8 cellular contexts compared by ENCODE assay signal in the genomic region with DNA sequence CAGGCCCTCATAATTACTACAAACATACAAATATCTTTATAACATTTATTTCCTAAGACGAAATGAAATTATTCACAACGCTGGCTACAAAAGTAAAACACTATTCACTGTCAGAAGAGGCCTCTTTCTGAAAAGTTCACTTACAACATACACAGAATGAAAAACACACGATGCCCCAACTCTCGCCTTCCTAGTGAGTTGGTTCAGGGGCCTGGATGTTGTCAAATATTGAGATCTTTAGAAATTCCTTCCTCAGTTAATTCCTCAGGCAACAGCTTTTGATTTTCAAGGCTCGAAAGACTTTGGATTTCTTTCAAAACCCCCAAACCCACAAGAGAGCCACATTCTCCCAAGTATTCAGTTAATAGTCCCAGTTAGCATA. TPM values are rescaled to one million over a fixed set of nuclear protein-coding genes. Genes with fewer than 3 reads are reported as not detected.
DNase-seq lines count a peak whose midpoint lies in the region; ATAC-seq and TF ChIP-seq lines count a peak whose summit lies in the region.
"Had no signal": no experiment of that assay in that cellular context is flagged by ENCODE, and none has a peak within 500 bp of the region (broad histone marks: within the 10 kb centered on the region; RNA-seq: fewer than 3 reads in every experiment).

No MANE protein-coding gene starts in this region.

- in situ Hi-C loops in IMR-90 (cut with MboI; ENCODE audit: low sequenced_read_pairs) = no loop called here

- no peak; the same call in 1 of the 2 replicates for TF ChIP-seq POLR2A in IMR-90 (IDR thresholded peaks at IDR 0.05; ENCODE audit: low read depth, low read length)
- TF ChIP-seq POLR2A in adrenal gland (IDR thresholded peaks at IDR 0.05) = no peak

- H3K4me3 ChIP-seq in IMR-90 (ENCODE audit: insufficient read depth, low read depth, low read length) = peak overlapping the region; percentile 57
- peak overlapping the region in 2 of 4 donors; percentile 17 to 47 for H3K4me3 ChIP-seq in adrenal gland

- ATAC-seq in IMR-90 (ENCODE audit: low read depth) (no peak), GM18907 (IDR thresholded peaks at IDR 0.05; ENCODE audit: unreplicated experiment) (no peak)

- CTCF ChIA-PET in IMR-90 (lab: Yijun Ruan, JAX) = interaction anchor here (1.4 to 3.2 kb wide), 2 partner anchors 16 to 77 kb away, joined by 4 to 15 read pairs; no protein-coding TSS in a partner anchor

- no peaks in the 10 kb centered on the region for H3K9me3 ChIP-seq in IMR-90 (ENCODE audit: control insufficient read depth, insufficient read depth, low read length)
- H3K9me3 ChIP-seq in adrenal gland (replicated peaks in 1 of 3) = no peaks in the 10 kb centered on the region

- peak overlapping the region; percentile 51; the same call in 1 of the 3 replicates for H2BK15ac ChIP-seq in IMR-90 (ENCODE audit: low read depth, low read length)

- H4K5ac ChIP-seq in IMR-90 (ENCODE audit: low read depth, low read length) = peak overlapping the region; percentile 80

- H3K36me3 ChIP-seq in IMR-90 (ENCODE audit: control insufficient read depth, insufficient read depth, low read length) = peaks cover 22% of the 10 kb centered on the region
- H3K36me3 ChIP-seq in adrenal gland (replicated peaks in 1 of 2) = peaks cover 0 to 14% of the 10 kb centered on the region in 2 donors

- peak overlapping the region; percentile 86 for H3K4ac ChIP-seq in IMR-90 (ENCODE audit: low read depth, low read length)

- H3K23ac ChIP-seq in IMR-90 (ENCODE audit: low read depth, low read length) = peak overlapping the region; percentile 97

- H3K14ac ChIP-seq in IMR-90 (replicated peaks; ENCODE audit: low read depth, low read length) = peak overlapping the region; percentile 96

- peaks cover 29% of the 10 kb centered on the region for H4K20me1 ChIP-seq in IMR-90 (ENCODE audit: insufficient read depth, low read length)

- intact Hi-C loops in IMR-90 (cut with micrococcal nuclease) (loop anchor here (1.0 to 5.0 kb wide), 3 partner anchors 19 to 76 kb away; no protein-coding TSS in a partner anchor), adrenal gland (cut with DNase I) (no loop called here)

- H3K4me1 ChIP-seq in IMR-90 (ENCODE audit: control insufficient read depth, insufficient read depth, low read length) = peaks cover 11% of the 10 kb centered on the region
- peaks cover 0 to 33% of the 10 kb centered on the region in 2 donors for H3K4me1 ChIP-seq in adrenal gland (replicated peaks in 1 of 2)

- peak overlapping the region; percentile 80 for H4K91ac ChIP-seq in IMR-90 (ENCODE audit: insufficient read depth, low read depth, low read length)

- H3K9ac ChIP-seq in IMR-90 (ENCODE audit: low read depth, low read length) = peak overlapping the region; percentile 86

- H2AFZ ChIP-seq in IMR-90 (replicated peaks; ENCODE audit: low read length, poor library complexity) = no peak overlapping the region

- WGBS in IMR-90 (ENCODE audit: extremely low coverage in 2 of 2, insufficient read length in 1 of 2), 2 experiments = no CpG with 5 or more reads among the region's 5 CpGs
- 43 to 54% (median 47%) methylated on average over 5 of the region's 5 CpGs for WGBS in adrenal gland, 4 donors

- TF ChIP-seq CTCF in IMR-90 (conservative IDR thresholded peaks at IDR 0.05; ENCODE audit: low read depth, low read length) = no peak
- TF ChIP-seq CTCF in adrenal gland (IDR thresholded peaks at IDR 0.05) = no peak

- TSS peak; percentile 94 for BruUV-seq in IMR-90 (replicated peaks; lab: Mats Ljungman, UMichigan)

- H2BK5ac ChIP-seq in IMR-90 (ENCODE audit: low read depth, low read length, poor library complexity, severe bottlenecking) = peak overlapping the region; percentile 98

- DNase-seq in IMR-90 = no peak
- no peak for DNase-seq in adrenal gland
- DNase-seq in DMS153 (lab: John Stamatoyannopoulos, UW) = no peak
- DNase-seq in activated CD4-positive, alpha-beta T cell treated with anti-CD3 and anti-CD28 coated beads, Interleukin-2, amount 50 U/mL, for 4 hours = no peak
- DNase-seq: naive B cell had no signal

- POLR2A ChIA-PET in IMR-90 (lab: Charles Lee; ENCODE audit: unreplicated experiment) = interaction anchor here (0.6 to 2.2 kb wide), 8 partner anchors 8 to 75 kb away, joined by 3 to 12 read pairs (median 4); no protein-coding TSS in a partner anchor

- H3K4me2 ChIP-seq in IMR-90 (ENCODE audit: low read depth, low read length) = peak overlapping the region; percentile 80

- H2AK9ac ChIP-seq in IMR-90 (replicated peaks; ENCODE audit: low read depth, low read length, poor library complexity) = no peak overlapping the region

- no peak for TF ChIP-seq RAD21 in IMR-90 (IDR thresholded peaks at IDR 0.05; ENCODE audit: low read length)

- peaks cover 10 to 56% of the 10 kb centered on the region in 2 experiments for H3K79me1 ChIP-seq in IMR-90 (ENCODE audit: low read depth in 1 of 2, low read length in 2 of 2)

- peak overlapping the region; percentile 91 for H3K56ac ChIP-seq in IMR-90 (ENCODE audit: extremely low read depth, insufficient read depth, low read length)

- peak overlapping the region; percentile 62; the same call in 1 of the 2 replicates for H2BK20ac ChIP-seq in IMR-90 (ENCODE audit: low read depth, low read length)

- dilution Hi-C loops in IMR-90 (cut with HindIII; ENCODE audit: low sequenced_read_pairs, unreplicated experiment) = no loop called here

- no peaks in the 10 kb centered on the region for H3K27me3 ChIP-seq in IMR-90 (ENCODE audit: control insufficient read depth, insufficient read depth, low read length)
- H3K27me3 ChIP-seq in adrenal gland = no peaks in the 10 kb centered on the region
- H3K27me3 ChIP-seq in layer of hippocampus (ENCODE audit: control insufficient read depth, insufficient read depth, low read length) = no peaks in the 10 kb centered on the region

- H3K27ac ChIP-seq in IMR-90 (ENCODE audit: insufficient read depth, low read length) (peak overlapping the region; percentile 58), adrenal gland (peak overlapping the region; percentile 77 to 92 (median 88)), layer of hippocampus (ENCODE audit: low read depth, low read length) (peak overlapping the region; percentile 58), temporal lobe (ENCODE audit: low read depth, low read length) (peak overlapping the region; percentile 36)

- peaks cover 6% of the 10 kb centered on the region; the same call in 1 of the 2 replicates for H3K9me1 ChIP-seq in IMR-90 (ENCODE audit: insufficient read depth, low read length)

- peak overlapping the region; percentile 91 for H3K18ac ChIP-seq in IMR-90 (ENCODE audit: low read depth, low read length)

- peak overlapping the region; percentile 12 for H2AK5ac ChIP-seq in IMR-90 (ENCODE audit: low read depth, low read length)

- peak overlapping the region; percentile 60 to 91 for H4K8ac ChIP-seq in IMR-90 (ENCODE audit: low read depth in 2 of 2, low read length in 2 of 2)

- H2BK120ac ChIP-seq in IMR-90 (ENCODE audit: low read depth, low read length) = peak overlapping the region; percentile 84

TF ChIP-seq in IMR-90, 13 proteins besides CTCF, POLR2A, EP300 and RAD21:
- TF ChIP-seq MXI1 (IDR thresholded peaks at IDR 0.05; ENCODE audit: borderline replicate concordance, low read depth, low read length) (no peak), RFX5 (IDR thresholded peaks at IDR 0.05; ENCODE audit: low read depth, low read length) (no peak), CHD1 (IDR thresholded peaks at IDR 0.05; ENCODE audit: low read depth, low read length) (no peak), CEBPB (IDR thresholded peaks at IDR 0.05; ENCODE audit: low read depth, low read length) (no peak), FOS (IDR thresholded peaks at IDR 0.05; ENCODE audit: low read depth, low read length) (no peak), NFE2L2 (IDR thresholded peaks at IDR 0.05; ENCODE audit: low read depth, low read length) (no peak), RCOR1 (IDR thresholded peaks at IDR 0.05; ENCODE audit: insufficient replicate concordance, low read length) (no peak), MAFK (IDR thresholded peaks at IDR 0.05; ENCODE audit: low read depth, low read length) (no peak), USF2 (IDR thresholded peaks at IDR 0.05; ENCODE audit: low read depth, low read length) (no peak), SMC3 (IDR thresholded peaks at IDR 0.05; ENCODE audit: low read depth, low read length) (no peak), MAZ (IDR thresholded peaks at IDR 0.05; ENCODE audit: borderline replicate concordance, low read depth, low read length) (no peak), BHLHE40 (IDR thresholded peaks at IDR 0.05; ENCODE audit: low read depth, low read length) (no peak)
- TF ChIP-seq, protein P1, sequence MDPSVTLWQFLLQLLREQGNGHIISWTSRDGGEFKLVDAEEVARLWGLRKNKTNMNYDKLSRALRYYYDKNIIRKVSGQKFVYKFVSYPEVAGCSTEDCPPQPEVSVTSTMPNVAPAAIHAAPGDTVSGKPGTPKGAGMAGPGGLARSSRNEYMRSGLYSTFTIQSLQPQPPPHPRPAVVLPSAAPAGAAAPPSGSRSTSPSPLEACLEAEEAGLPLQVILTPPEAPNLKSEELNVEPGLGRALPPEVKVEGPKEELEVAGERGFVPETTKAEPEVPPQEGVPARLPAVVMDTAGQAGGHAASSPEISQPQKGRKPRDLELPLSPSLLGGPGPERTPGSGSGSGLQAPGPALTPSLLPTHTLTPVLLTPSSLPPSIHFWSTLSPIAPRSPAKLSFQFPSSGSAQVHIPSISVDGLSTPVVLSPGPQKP (IDR thresholded peaks at IDR 0.05; ENCODE audit: borderline replicate concordance, low read depth, low read length) = no peak

RNA-seq across cellular contexts. Expression of gene KCNE1, which starts 14.2 kb away (rescaled TPM):
- 0.83 and 0.90 TPM in 2 replicates for total RNA-seq in IMR-90 (2012; rRNA removed)
- polyA plus RNA-seq in IMR-90 (2012; rRNA removed) = 0.37 and 0.46 TPM in 2 replicates
- polyA plus RNA-seq in IMR-90 (2012; cell fraction: cytosol; rRNA removed) = 0.22 and 0.25 TPM in 2 replicates
- polyA plus RNA-seq in IMR-90 (2012; cell fraction: nucleus; rRNA removed; ENCODE audit: low replicate concordance) = 0.92 and 1.2 TPM in 2 replicates
- total RNA-seq in adrenal gland = 1 to 10 TPM in 7 of 8 donors, under 1 TPM in 1; 0.12 to 4.8 (median 2.3) TPM
- 1 to 10 TPM in 1 of 3 donors, under 1 TPM in 2; 0.37 to 2.3 (median 0.57) TPM for polyA plus RNA-seq in adrenal gland
- 1.2 TPM for total RNA-seq in temporal lobe

Comparison
In these comparisons a context has a peak if more than half of its experiments do, and no peak if none do; other contexts are left out.
1. H3K27ac ChIP-seq: peak in every context shown above with its lines; median percentile 88 in adrenal gland; 58 in IMR-90; 58 in layer of hippocampus; 36 in temporal lobe.